Comparison of ENCODE assay signal across 8 cellular contexts in the genomic region with DNA sequence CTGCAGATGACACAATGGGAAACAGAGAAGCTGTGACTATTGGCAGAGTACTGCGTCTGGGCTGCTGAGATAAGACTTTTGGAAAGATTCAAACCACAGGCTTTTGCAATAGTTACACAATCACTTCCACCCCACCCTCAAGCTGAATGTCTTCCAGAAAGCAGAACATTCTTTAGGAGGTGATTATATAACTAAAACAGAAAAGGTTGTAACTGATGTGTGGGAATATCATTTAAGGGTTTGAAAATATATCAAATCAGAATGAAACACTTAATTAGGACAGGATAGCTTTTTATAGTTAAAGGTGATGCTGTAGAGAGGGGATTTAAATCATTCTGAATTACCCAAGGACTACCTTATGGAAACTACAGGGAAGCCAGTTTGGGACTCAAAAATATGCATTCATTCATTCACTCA.
A peak's percentile ranks its signal among the peaks of the same experiment; 100 is the strongest.
DNase-seq lines count a peak whose midpoint lies in the region; TF ChIP-seq lines count a peak whose summit lies in the region.

No MANE protein-coding gene starts in this region.

- H3K36me3 ChIP-seq in colonic mucosa: no peaks in the 10 kb centered on the region

- H3K27me3 ChIP-seq in AG04450 (ENCODE audit: control insufficient read depth, insufficient read depth, low read length) (peaks cover 4% of the 10 kb centered on the region), colonic mucosa (no peaks in the 10 kb centered on the region)

- H3K4me3 ChIP-seq in AG04450 (ENCODE audit: low read depth, low read length) (no peak overlapping the region), colonic mucosa (no peak overlapping the region)

- H3K4me1 ChIP-seq in colonic mucosa: no peaks in the 10 kb centered on the region

- DNase-seq in AG04450 (ENCODE audit: low read depth, low spot score) (peak; percentile 66), MV-4-11 (lab: John Stamatoyannopoulos, UW) (peak; percentile 99), colonic mucosa (peak; percentile 42), midbrain (lab: John Stamatoyannopoulos, UW) (peak; percentile 26), DMS153 (lab: John Stamatoyannopoulos, UW) (no peak), GM19238 (ENCODE audit: insufficient read length, low spot score) (no peak), DMS79 treated with DMSO at 0.1 percent for 48 hours (lab: John Stamatoyannopoulos, UW) (no peak)
- DNase-seq in activated CD8-positive, alpha-beta memory T cell treated with anti-CD3 and anti-CD28 coated beads for 24 hours: no peak

- no peaks in the 10 kb centered on the region for H3K9me3 ChIP-seq in AG04450 (ENCODE audit: control insufficient read depth, insufficient read depth, low read length)
- no peaks in the 10 kb centered on the region for H3K9me3 ChIP-seq in colonic mucosa

- CTCF ChIA-PET in AG04450 (lab: Charles Lee): interaction anchor here (1.1 to 3.3 kb wide), 4 partner anchors 14 to 51 kb away, joined by 3 to 12 read pairs (median 4); no protein-coding TSS in a partner anchor

- intact Hi-C loops in colonic mucosa (cut with DNase I): no loop called here

- TF ChIP-seq CTCF in AG04450 (IDR thresholded peaks at IDR 0.05; ENCODE audit: low read depth, low read length) (no peak), colonic mucosa (IDR thresholded peaks at IDR 0.05) (no peak)

- H3K9ac ChIP-seq in colonic mucosa (ENCODE audit: low read depth in 2 of 2, low read length in 2 of 2): no peak overlapping the region

- H3K27ac ChIP-seq in AG04450 (ENCODE audit: low read depth, low read length) (no peak overlapping the region), colonic mucosa (no peak overlapping the region)

- POLR2A ChIA-PET in AG04450 (lab: Yijun Ruan, JAX): interaction anchor here (0.8 to 1.3 kb wide), 3 partner anchors 22 to 35 kb away, joined by 3 to 15 read pairs (median 5); no protein-coding TSS in a partner anchor

Comparison
In these comparisons a context has a peak if more than half of its experiments do, and no peak if none do; other contexts are left out.
1. DNase-seq: peak in AG04450 (single experiment), MV-4-11 (single experiment), colonic mucosa (single experiment) and midbrain (single experiment); none in DMS153 (single experiment), GM19238 (single experiment), DMS79 treated with DMSO at 0.1 percent for 48 hours (single experiment) and activated CD8-positive, alpha-beta memory T cell treated with anti-CD3 and anti-CD28 coated beads for 24 hours (single experiment).